ENCODE assay signal across 8 cellular contexts in the genomic region with DNA sequence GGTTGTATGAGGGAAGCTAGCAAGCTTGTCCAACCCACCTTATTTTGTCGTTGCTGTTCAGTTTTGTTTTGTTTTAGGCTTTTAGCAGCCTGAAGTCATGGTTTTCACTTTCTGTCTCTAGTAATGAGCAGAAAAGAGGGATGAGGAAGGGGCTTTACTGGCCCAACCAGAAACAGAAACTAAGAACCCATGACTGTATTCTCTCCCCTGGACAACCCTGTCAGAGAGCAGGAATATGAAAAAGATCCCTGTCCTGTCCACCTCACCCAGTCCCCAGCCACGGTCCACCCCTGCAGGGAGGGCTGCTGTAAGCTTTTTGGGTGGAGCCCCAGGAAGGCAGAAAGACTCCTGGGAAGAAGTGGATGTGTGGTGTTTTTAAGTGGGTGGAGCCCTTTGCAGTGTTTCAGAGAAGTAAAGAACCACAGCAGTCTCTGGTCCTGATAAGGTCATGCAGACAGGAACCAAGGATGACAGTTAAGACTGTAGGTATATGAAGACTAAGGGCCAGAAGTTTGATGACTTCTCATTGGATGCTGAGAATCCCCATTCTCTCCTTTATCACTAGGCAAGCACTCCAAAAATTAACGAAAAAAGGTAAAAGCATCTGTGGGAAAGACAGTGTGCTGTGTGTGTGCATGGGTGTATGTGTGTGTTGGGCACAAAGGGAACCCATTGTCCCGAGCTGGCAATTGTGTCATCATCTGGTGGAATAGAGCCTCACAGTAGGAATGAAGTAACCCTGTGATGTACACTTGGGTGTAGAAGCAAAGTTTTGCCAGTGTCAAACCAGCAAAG. TPM values are rescaled to one million over a fixed set of nuclear protein-coding genes. Genes with fewer than 3 reads are reported as not detected.
DNase-seq lines count a peak whose midpoint lies in the region; ATAC-seq and TF ChIP-seq lines count a peak whose summit lies in the region.

No MANE protein-coding gene starts in this region.

- H3K36me3 ChIP-seq in SK-N-SH (replicated peaks in 1 of 2; ENCODE audit: control insufficient read depth in 1 of 2, insufficient read depth in 2 of 2, low read length in 1 of 2): no peaks in the 10 kb centered on the region

- POLR2A ChIA-PET in activated CD4-positive, alpha-beta T cell treated with anti-CD3 and anti-CD28 coated beads, Interleukin-2, amount 10 ng/mL, durations not matched to agents 7 days and 5 days (lab: Charles Lee): no interaction called here
- POLR2A ChIA-PET in SK-N-SH (lab: Yijun Ruan, JAX): interaction anchor here (1.0 kb wide), 1 partner anchor 26 kb away, joined by 5 read pairs; no protein-coding TSS in a partner anchor

- peak overlapping the region; percentile 91 for H3K27ac Mint-ChIP-seq in activated CD4-positive, alpha-beta T cell treated with anti-CD3 and anti-CD28 coated beads, Interleukin-2, amount 10 ng/mL, durations not matched to agents 7 days and 5 days
- H3K27ac Mint-ChIP-seq in stimulated activated effector memory CD8-positive, alpha-beta T cell treated with anti-CD3 and anti-CD28 coated beads, Interleukin-12 subunit alpha, Interleukin-12 subunit beta, amount 100 ng/mL, for 72 hours: no peak overlapping the region

- no peak for TF ChIP-seq EP300 in SK-N-SH (IDR thresholded peaks at IDR 0.05; ENCODE audit: borderline replicate concordance in 1 of 2, low read depth in 1 of 2, low read length in 1 of 2)

- peaks cover 18% of the 10 kb centered on the region for H3K4me1 Mint-ChIP-seq in activated CD4-positive, alpha-beta T cell treated with anti-CD3 and anti-CD28 coated beads, Interleukin-2, amount 10 ng/mL, durations not matched to agents 7 days and 5 days
- peaks cover 9% of the 10 kb centered on the region for H3K4me1 Mint-ChIP-seq in stimulated activated effector memory CD8-positive, alpha-beta T cell treated with anti-CD3 and anti-CD28 coated beads, Interleukin-12 subunit alpha, Interleukin-12 subunit beta, amount 100 ng/mL, for 72 hours

- no peak overlapping the region for H3K27ac ChIP-seq in SK-N-SH (ENCODE audit: low read depth in 2 of 2, low read length in 1 of 2)

- no peak for TF ChIP-seq CTCF in SK-N-SH (IDR thresholded peaks at IDR 0.05)

- ATAC-seq in HG02588 (IDR thresholded peaks at IDR 0.05; ENCODE audit: unreplicated experiment): peak; percentile 79
- peak; percentile 75 for ATAC-seq in stimulated activated effector memory CD8-positive, alpha-beta T cell treated with anti-CD3 and anti-CD28 coated beads, Interleukin-12 subunit alpha, Interleukin-12 subunit beta, amount 100 ng/mL, for 72 hours

- peaks cover 2% of the 10 kb centered on the region for H3K9me3 Mint-ChIP-seq in activated CD4-positive, alpha-beta T cell treated with anti-CD3 and anti-CD28 coated beads, Interleukin-2, amount 10 ng/mL, durations not matched to agents 7 days and 5 days
- no peaks in the 10 kb centered on the region for H3K9me3 Mint-ChIP-seq in stimulated activated effector memory CD8-positive, alpha-beta T cell treated with anti-CD3 and anti-CD28 coated beads, Interleukin-12 subunit alpha, Interleukin-12 subunit beta, amount 100 ng/mL, for 72 hours

- no peak overlapping the region; the same call in 1 of the 2 replicates for H2AFZ ChIP-seq in SK-N-SH (ENCODE audit: low read depth)

- H3K4me2 ChIP-seq in SK-N-SH: peak overlapping the region; percentile 32; the same call in 1 of the 2 replicates

- H3K4me3 ChIP-seq in SK-N-SH (ENCODE audit: low read depth in 2 of 2, low read length in 1 of 2): peak overlapping the region in 1 of 2 experiments; percentile 12; a peak in 2 of 4 replicates

- no peak overlapping the region for H3K9ac ChIP-seq in SK-N-SH

- DNase-seq in activated CD4-positive, alpha-beta T cell treated with anti-CD3 and anti-CD28 coated beads, Interleukin-2, amount 10 ng/mL, durations not matched to agents 7 days and 5 days: peak; percentile 42
- DNase-seq in activated CD4-positive, alpha-beta T cell treated with anti-CD3 and anti-CD28 coated beads, Interleukin-2, amount 50 U/mL, for 4 hours: no peak
- DNase-seq in SK-N-SH: no peak
- no peak for DNase-seq in stimulated activated effector memory CD8-positive, alpha-beta T cell treated with anti-CD3 and anti-CD28 coated beads, Interleukin-12 subunit alpha, Interleukin-12 subunit beta, amount 100 ng/mL, for 72 hours (ENCODE audit: low spot score in 2 of 2)
- no peak for DNase-seq in NCI-H1105 (lab: John Stamatoyannopoulos, UW)
- no peak for DNase-seq in LoVo (ENCODE audit: low spot score)
- no peak for DNase-seq in retina

- H4K20me1 ChIP-seq in SK-N-SH (ENCODE audit: insufficient read depth): no peaks in the 10 kb centered on the region

- peaks cover 0 to 3% of the 10 kb centered on the region in 2 experiments; a peak in 1 of 4 replicates for H3K4me1 ChIP-seq in SK-N-SH (ENCODE audit: control insufficient read depth in 1 of 2, insufficient read depth in 2 of 2, low read depth in 1 of 2, low read length in 1 of 2)

- TF ChIP-seq RAD21 in SK-N-SH (IDR thresholded peaks at IDR 0.05; ENCODE audit: low read length): no peak

- no peaks in the 10 kb centered on the region for H3K79me2 ChIP-seq in SK-N-SH (ENCODE audit: insufficient read depth)

- no peaks in the 10 kb centered on the region for H3K27me3 Mint-ChIP-seq in activated CD4-positive, alpha-beta T cell treated with anti-CD3 and anti-CD28 coated beads, Interleukin-2, amount 10 ng/mL, durations not matched to agents 7 days and 5 days

- H3K4me3 Mint-ChIP-seq in activated CD4-positive, alpha-beta T cell treated with anti-CD3 and anti-CD28 coated beads, Interleukin-2, amount 10 ng/mL, durations not matched to agents 7 days and 5 days: peak overlapping the region; percentile 69
- H3K4me3 Mint-ChIP-seq in stimulated activated effector memory CD8-positive, alpha-beta T cell treated with anti-CD3 and anti-CD28 coated beads, Interleukin-12 subunit alpha, Interleukin-12 subunit beta, amount 100 ng/mL, for 72 hours: peak overlapping the region; percentile 26

- no peaks in the 10 kb centered on the region for H3K36me3 Mint-ChIP-seq in activated CD4-positive, alpha-beta T cell treated with anti-CD3 and anti-CD28 coated beads, Interleukin-2, amount 10 ng/mL, durations not matched to agents 7 days and 5 days (ENCODE audit: low read depth)
- H3K36me3 Mint-ChIP-seq in stimulated activated effector memory CD8-positive, alpha-beta T cell treated with anti-CD3 and anti-CD28 coated beads, Interleukin-12 subunit alpha, Interleukin-12 subunit beta, amount 100 ng/mL, for 72 hours: no peaks in the 10 kb centered on the region

- 59% methylated on average over 3 of the region's 4 CpGs for WGBS in SK-N-SH (ENCODE audit: low lambda C conversion rate)

- CTCF ChIA-PET in activated CD4-positive, alpha-beta T cell treated with anti-CD3 and anti-CD28 coated beads, Interleukin-2, amount 10 ng/mL, durations not matched to agents 7 days and 5 days (lab: Charles Lee): interaction anchor here (0.6 to 0.8 kb wide), 2 partner anchors 17 to 319 kb away, joined by 3 read pairs; no protein-coding TSS in a partner anchor
- CTCF ChIA-PET in SK-N-SH (lab: Yijun Ruan, JAX): interaction anchor here (0.6 to 2.4 kb wide), 8 partner anchors 14 to 892 kb away, joined by 3 to 11 read pairs (median 5); partner anchors contain the start of genes MRPL32 and PSMA2

- H3K27me3 ChIP-seq in SK-N-SH (ENCODE audit: insufficient read depth): no peaks in the 10 kb centered on the region

- no peaks in the 10 kb centered on the region for H3K9me3 ChIP-seq in SK-N-SH

- H3K9me2 ChIP-seq in SK-N-SH: no peaks in the 10 kb centered on the region

- no peaks in the 10 kb centered on the region for H3F3A ChIP-seq in SK-N-SH (replicated peaks; ENCODE audit: insufficient read depth)

TF ChIP-seq in SK-N-SH, 30 proteins besides CTCF, POLR2A, EP300 and RAD21 (continues in another document):
- no peak for TF ChIP-seq TCF12 (IDR thresholded peaks at IDR 0.05)
- TF ChIP-seq, protein P1, sequence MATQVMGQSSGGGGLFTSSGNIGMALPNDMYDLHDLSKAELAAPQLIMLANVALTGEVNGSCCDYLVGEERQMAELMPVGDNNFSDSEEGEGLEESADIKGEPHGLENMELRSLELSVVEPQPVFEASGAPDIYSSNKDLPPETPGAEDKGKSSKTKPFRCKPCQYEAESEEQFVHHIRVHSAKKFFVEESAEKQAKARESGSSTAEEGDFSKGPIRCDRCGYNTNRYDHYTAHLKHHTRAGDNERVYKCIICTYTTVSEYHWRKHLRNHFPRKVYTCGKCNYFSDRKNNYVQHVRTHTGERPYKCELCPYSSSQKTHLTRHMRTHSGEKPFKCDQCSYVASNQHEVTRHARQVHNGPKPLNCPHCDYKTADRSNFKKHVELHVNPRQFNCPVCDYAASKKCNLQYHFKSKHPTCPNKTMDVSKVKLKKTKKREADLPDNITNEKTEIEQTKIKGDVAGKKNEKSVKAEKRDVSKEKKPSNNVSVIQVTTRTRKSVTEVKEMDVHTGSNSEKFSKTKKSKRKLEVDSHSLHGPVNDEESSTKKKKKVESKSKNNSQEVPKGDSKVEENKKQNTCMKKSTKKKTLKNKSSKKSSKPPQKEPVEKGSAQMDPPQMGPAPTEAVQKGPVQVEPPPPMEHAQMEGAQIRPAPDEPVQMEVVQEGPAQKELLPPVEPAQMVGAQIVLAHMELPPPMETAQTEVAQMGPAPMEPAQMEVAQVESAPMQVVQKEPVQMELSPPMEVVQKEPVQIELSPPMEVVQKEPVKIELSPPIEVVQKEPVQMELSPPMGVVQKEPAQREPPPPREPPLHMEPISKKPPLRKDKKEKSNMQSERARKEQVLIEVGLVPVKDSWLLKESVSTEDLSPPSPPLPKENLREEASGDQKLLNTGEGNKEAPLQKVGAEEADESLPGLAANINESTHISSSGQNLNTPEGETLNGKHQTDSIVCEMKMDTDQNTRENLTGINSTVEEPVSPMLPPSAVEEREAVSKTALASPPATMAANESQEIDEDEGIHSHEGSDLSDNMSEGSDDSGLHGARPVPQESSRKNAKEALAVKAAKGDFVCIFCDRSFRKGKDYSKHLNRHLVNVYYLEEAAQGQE (IDR thresholded peaks at IDR 0.05; ENCODE audit: low read depth, low read length): no peak
- TF ChIP-seq EZH2phosphoT487 (IDR thresholded peaks at IDR 0.05; ENCODE audit: borderline replicate concordance, low read depth): no peak

RNA-seq across cellular contexts. Expression of gene MRPL32, which starts 13.8 kb away (rescaled TPM):
- 10 to 100 TPM; 50.2 to 50.3 TPM for total RNA-seq in activated CD4-positive, alpha-beta T cell treated with anti-CD3 and anti-CD28 coated beads, Interleukin-2, amount 10 ng/mL, durations not matched to agents 7 days and 5 days
- polyA plus RNA-seq in SK-N-SH (2012; rRNA removed): 73.1 and 87.5 TPM in 2 replicates
- polyA plus RNA-seq in SK-N-SH (2012; cell fraction: cytosol; rRNA removed): 82.4 and 97.0 TPM in 2 replicates
- 86.2 and 137 TPM in 2 replicates for polyA plus RNA-seq in SK-N-SH (2012; cell fraction: nucleus; rRNA removed)

RNA-seq across cellular contexts. Expression of gene PSMA2, which starts 14.0 kb away (rescaled TPM):
- total RNA-seq in activated CD4-positive, alpha-beta T cell treated with anti-CD3 and anti-CD28 coated beads, Interleukin-2, amount 10 ng/mL, durations not matched to agents 7 days and 5 days: 100 to 1,000 TPM; 104 to 127 TPM
- 101 and 132 TPM in 2 replicates for polyA plus RNA-seq in SK-N-SH (2012; rRNA removed)
- 173 and 232 TPM in 2 replicates for polyA plus RNA-seq in SK-N-SH (2012; cell fraction: cytosol; rRNA removed)
- 30.5 and 55.1 TPM in 2 replicates for polyA plus RNA-seq in SK-N-SH (2012; cell fraction: nucleus; rRNA removed)

RNA-seq across cellular contexts. Expression of gene C7orf25, which starts 34.1 kb away (rescaled TPM):
- 1 to 10 TPM; 3.0 to 5.1 TPM for total RNA-seq in activated CD4-positive, alpha-beta T cell treated with anti-CD3 and anti-CD28 coated beads, Interleukin-2, amount 10 ng/mL, durations not matched to agents 7 days and 5 days
- 6.1 and 7.8 TPM in 2 replicates for polyA plus RNA-seq in SK-N-SH (2012; rRNA removed)
- polyA plus RNA-seq in SK-N-SH (2012; cell fraction: cytosol; rRNA removed): 9.1 and 11.6 TPM in 2 replicates
- 3.9 and 5.4 TPM in 2 replicates for polyA plus RNA-seq in SK-N-SH (2012; cell fraction: nucleus; rRNA removed)
